In genomic region chr17:79088266-79088996, GRCh38 we compare ENCODE assay signal across 12 cellular contexts. TPM values are rescaled to one million over a fixed set of nuclear protein-coding genes. Genes with fewer than 3 reads are reported as not detected.
DNase-seq lines count a peak whose midpoint lies in the region; ATAC-seq, FAIRE-seq and TF ChIP-seq lines count a peak whose summit lies in the region.
"Had no signal": no experiment of that assay in that cellular context is flagged by ENCODE, and none has a peak within 500 bp of the region (broad histone marks: within the 10 kb centered on the region; RNA-seq: fewer than 3 reads in every experiment).

No MANE protein-coding gene starts in this region.

- H3K27me3 ChIP-seq in right cardiac atrium (ENCODE audit: control insufficient read depth, insufficient read depth) (no peaks in the 10 kb centered on the region), left ventricle myocardium inferior (ENCODE audit: low read depth) (peaks cover 25% of the 10 kb centered on the region), K562 (ENCODE audit: control insufficient read depth in 2 of 2, insufficient read depth in 2 of 2, low read length in 2 of 2) (peaks cover 2 to 16% of the 10 kb centered on the region in 2 experiments; a peak in 3 of 5 replicates), mesendoderm (ENCODE audit: insufficient read depth, low read length, poor library complexity) (no peaks in the 10 kb centered on the region), ovary (no peaks in the 10 kb centered on the region)

- TF ChIP-seq EP300 in K562 (IDR thresholded peaks at IDR 0.05; ENCODE audit: low read length) (no peak), ovary (IDR thresholded peaks at IDR 0.05) (no peak)

- peaks cover 5% of the 10 kb centered on the region for H3K9me1 ChIP-seq in K562 (ENCODE audit: control insufficient read depth, insufficient read depth, low read length)

- H3K36me3 ChIP-seq in left ventricle myocardium inferior (peaks cover 41% of the 10 kb centered on the region), K562 (ENCODE audit: control insufficient read depth, insufficient read depth, low read length) (peaks cover 36% of the 10 kb centered on the region; the same call in 1 of the 3 replicates), mesendoderm (ENCODE audit: control insufficient read depth, insufficient read depth, low read length) (no peaks in the 10 kb centered on the region), ovary (no peaks in the 10 kb centered on the region)
- H3K36me3 ChIP-seq: BE2C had no signal

- TF ChIP-seq CTCF in left ventricle myocardium inferior (IDR thresholded peaks at IDR 0.05; ENCODE audit: borderline replicate concordance) = no peak
- no peak for TF ChIP-seq CTCF in K562 (IDR thresholded peaks at IDR 0.05 in 2 of 3, conservative IDR thresholded peaks at IDR 0.05 in 1 of 3; ENCODE audit: insufficient read depth in 2 of 3, low read depth in 1 of 3, low read length in 3 of 3)
- no peak for TF ChIP-seq CTCF in ovary (IDR thresholded peaks at IDR 0.05)

- no peak overlapping the region for H3K56ac ChIP-seq in mesendoderm (ENCODE audit: low read length)

- H3K9me3 ChIP-seq in right cardiac atrium (ENCODE audit: control insufficient read depth, low read length) = no peaks in the 10 kb centered on the region
- no peaks in the 10 kb centered on the region for H3K9me3 ChIP-seq in left ventricle myocardium inferior (replicated peaks)
- H3K9me3 ChIP-seq in K562 (replicated peaks; ENCODE audit: control insufficient read depth, insufficient read depth, low read depth, low read length) = no peaks in the 10 kb centered on the region
- no peaks in the 10 kb centered on the region for H3K9me3 ChIP-seq in ovary
- H3K9me3 ChIP-seq: A549, BE2C had no signal

- CTCF ChIA-PET in K562 (lab: Yijun Ruan, JAX; ENCODE audit: low intra/inter-chr PET ratio) = interaction anchor here (0.7 to 2.1 kb wide), 5 partner anchors 23 to 305 kb away, joined by 3 to 8 read pairs (median 5); no protein-coding TSS in a partner anchor

- DNase-seq in right cardiac atrium (peak in 2 of 3 donors; percentile 35 to 47), left ventricle myocardium inferior (no peak), K562 (ENCODE audit: extremely low read depth in 1 of 4, low spot score in 3 of 4) (no peak), left kidney (ENCODE audit: low read depth, low spot score) (peak; percentile 73), mesendoderm (no peak), ovary (no peak)

- no peak overlapping the region for H4K8ac ChIP-seq in mesendoderm (ENCODE audit: low read depth, low read length)

- in situ Hi-C loops in K562 (cut with MboI) = no loop called here

- no peak overlapping the region for H4K5ac ChIP-seq in mesendoderm (ENCODE audit: low read length)

- H3K4ac ChIP-seq in mesendoderm (ENCODE audit: low read depth, low read length) = no peak overlapping the region

- TF ChIP-seq POLR2A in K562 (conservative IDR thresholded peaks at IDR 0.05) (no peak), ovary (IDR thresholded peaks at IDR 0.05) (no peak)

- POLR2A ChIA-PET in K562 (lab: Yijun Ruan, JAX) = interaction anchor here (1.0 kb wide), 1 partner anchor 13 kb away, joined by 3 read pairs; the partner anchor contains the start of gene ENGASE

- peaks cover 20% of the 10 kb centered on the region for H4K20me1 ChIP-seq in K562 (replicated peaks; ENCODE audit: control insufficient read depth, insufficient read depth, low read length)

- WGBS in right cardiac atrium = 95% methylated on average over 26 of the region's 26 CpGs
- 74% methylated on average over 24 of the region's 26 CpGs for WGBS in K562 (ENCODE audit: insufficient coverage, low coverage, missing lambda C conversion rate)
- WGBS in mesendoderm (ENCODE audit: extremely low coverage, insufficient coverage, low lambda C conversion rate) = no CpG with 5 or more reads among the region's 26 CpGs
- 91 to 94% (median 91%) methylated on average over 26 of the region's 26 CpGs for WGBS in ovary, 3 donors

- H3K4me3 ChIP-seq in right cardiac atrium (ENCODE audit: low read length) = no peak overlapping the region
- H3K4me3 ChIP-seq in left ventricle myocardium inferior = no peak overlapping the region
- no peak overlapping the region for H3K4me3 ChIP-seq in K562
- no peak overlapping the region for H3K4me3 ChIP-seq in mesendoderm (ENCODE audit: low read length)
- no peak overlapping the region for H3K4me3 ChIP-seq in ovary
- H3K4me3 ChIP-seq: A549, GM12878 had no signal

- ATAC-seq in right cardiac atrium (no peak), K562 (no peak), HG03280 (IDR thresholded peaks at IDR 0.05; ENCODE audit: unreplicated experiment) (no peak)

- no TSS peak for BruUV-seq in K562 (replicated peaks; lab: Mats Ljungman, UMichigan)

- H2AFZ ChIP-seq in K562 (ENCODE audit: low read depth, low read length) = no peak overlapping the region

- H3K79me1 ChIP-seq in mesendoderm (ENCODE audit: low read length) = no peaks in the 10 kb centered on the region

- H3K79me2 ChIP-seq in K562 (ENCODE audit: control insufficient read depth, insufficient read depth, low read length) = no peaks in the 10 kb centered on the region
- H3K79me2 ChIP-seq in mesendoderm (ENCODE audit: control insufficient read depth, insufficient read depth, low read length) = no peaks in the 10 kb centered on the region

- no peak overlapping the region for H2BK5ac ChIP-seq in mesendoderm (ENCODE audit: low read length)

- H3K27ac ChIP-seq in right cardiac atrium (ENCODE audit: low read length) (no peak overlapping the region), left ventricle myocardium inferior (replicated peaks) (no peak overlapping the region), K562 (ENCODE audit: extremely low read depth, low read depth, low read length) (no peak overlapping the region), mesendoderm (ENCODE audit: low read depth, low read length) (no peak overlapping the region), ovary (no peak overlapping the region)
- H3K27ac ChIP-seq: A549, C4-2B, HL-60 had no signal

- H3K18ac ChIP-seq in mesendoderm (ENCODE audit: low read length) = no peak overlapping the region

- H2BK15ac ChIP-seq in mesendoderm (replicated peaks; ENCODE audit: low read depth) = no peak overlapping the region

- TF ChIP-seq RAD21 in K562 (CRISPR knock-in tag; conservative IDR thresholded peaks at IDR 0.05 in 1 of 2, IDR thresholded peaks at IDR 0.05 in 1 of 2) = no peak

- H2BK120ac ChIP-seq in mesendoderm (ENCODE audit: low read depth, low read length) = no peak overlapping the region

- H3K23ac ChIP-seq in mesendoderm (ENCODE audit: low read length) = no peak overlapping the region

- intact Hi-C loops in right cardiac atrium (cut with DNase I) = loop anchor here in 3 of 4 donors (5.0 to 10.0 kb wide), 3 partner anchors 74 to 616 kb away; no protein-coding TSS in a partner anchor
- intact Hi-C loops in left ventricle myocardium inferior (cut with micrococcal nuclease) = loop anchor here (5.0 kb wide), 1 partner anchor 299 kb away; no protein-coding TSS in a partner anchor
- intact Hi-C loops in K562 (cut with micrococcal nuclease) = no loop called here
- intact Hi-C loops in ovary (cut with DNase I) = loop anchor here in 3 of 4 donors (2.0 to 5.0 kb wide), 4 partner anchors 41 to 619 kb away; no protein-coding TSS in a partner anchor

- H3K9ac ChIP-seq in K562 (ENCODE audit: insufficient read depth in 1 of 2, low read depth in 2 of 2, low read length in 2 of 2) (no peak overlapping the region; a peak in 1 of 4 replicates), mesendoderm (ENCODE audit: low read length) (no peak overlapping the region)

- no peak for FAIRE-seq in K562 (lab: Jason Lieb, UNC)

- H3K4me2 ChIP-seq in K562 (ENCODE audit: insufficient read depth, low read length) = no peak overlapping the region
- H3K4me2 ChIP-seq in mesendoderm (ENCODE audit: low read length) = no peak overlapping the region
- H3K4me2 ChIP-seq: A549 had no signal

- no peak overlapping the region for H2AK5ac ChIP-seq in mesendoderm (ENCODE audit: low read length)

- H3K4me1 ChIP-seq in right cardiac atrium (ENCODE audit: control insufficient read depth, insufficient read depth, low read length) (peaks cover 3% of the 10 kb centered on the region), left ventricle myocardium inferior (peaks cover 19% of the 10 kb centered on the region), K562 (replicated peaks in 1 of 2; ENCODE audit: control insufficient read depth in 2 of 2, insufficient read depth in 2 of 2, low read length in 2 of 2) (peaks cover 0 to 35% of the 10 kb centered on the region in 2 experiments; a peak in 2 of 5 replicates), mesendoderm (ENCODE audit: control insufficient read depth, low read depth, low read length) (no peaks in the 10 kb centered on the region), ovary (ENCODE audit: insufficient read depth) (peaks cover 8% of the 10 kb centered on the region)
- H3K4me1 ChIP-seq: A549, BE2C had no signal

TF ChIP-seq in K562, 482 proteins besides CTCF, POLR2A, EP300 and RAD21 (continues in another document):
- no peak for TF ChIP-seq ZNF707 (CRISPR knock-in tag; conservative IDR thresholded peaks at IDR 0.05)

RNA-seq across cellular contexts. Expression of gene ENGASE, which starts 13.8 kb away (rescaled TPM):
- total RNA-seq in right cardiac atrium = 10 to 100 TPM; 35.6 to 48.0 (median 42.3) TPM
- polyA plus RNA-seq in right cardiac atrium = 25.4 TPM
- 31.5 TPM for total RNA-seq in left ventricle myocardium inferior
- total RNA-seq in K562 (2011; cell fraction: chromatin; rRNA removed; ENCODE audit: low replicate concordance) = 111 and 287 TPM in 2 replicates
- 149 and 158 TPM in 2 replicates for total RNA-seq in K562 (2011; cell fraction: nucleolus; rRNA removed)
- 121 and 125 TPM in 2 replicates for total RNA-seq in K562 (2011; cell fraction: nucleoplasm; rRNA removed)
- total RNA-seq in K562 (2014; rRNA removed) = 14.0 and 17.2 TPM in 2 replicates
- 6.5 and 9.1 TPM in 2 replicates for total RNA-seq in K562 (2014; rRNA removed; fragmentation: Illumina TruSeq; extraction: Trizol)
- total RNA-seq in K562 (2015; rRNA removed; fragmentation: Illumina TruSeq; extraction: Trizol) = 11.2 and 13.6 TPM in 2 replicates
- 32.3 and 45.5 TPM in 2 replicates for total RNA-seq in K562 (2021)
- 16.4 and 22.8 TPM in 2 replicates for polyA plus RNA-seq in K562 (2011; rRNA removed)
- polyA plus RNA-seq in K562 (2011; cell fraction: cytosol; rRNA removed) = 7.9 and 11.1 TPM in 2 replicates
- 246 and 319 TPM in 2 replicates for polyA plus RNA-seq in K562 (2011; cell fraction: nucleus; rRNA removed)
- polyA plus RNA-seq in K562 (2012) = 25.6 and 37.4 TPM in 2 replicates
- 13.9 and 15.2 TPM in 2 replicates for polyA plus RNA-seq in K562 (2014; fragmentation: Illumina TruSeq; extraction: Trizol)
- under 1 TPM; 0.06 to 0.14 TPM for polyA plus RNA-seq in K562 (2014; fragmentation: Nextera tagmentation; extraction: Ambion mirVana)
- 36.5 and 42.5 TPM in 2 replicates for polyA plus RNA-seq in K562 (2014; rRNA removed)
- polyA minus RNA-seq in K562 (2011; rRNA and poly(A)+ RNA removed) = 6.3 and 9.9 TPM in 2 replicates
- polyA minus RNA-seq in K562 (2011; cell fraction: cytosol; rRNA and poly(A)+ RNA removed) = 5.7 and 13.2 TPM in 2 replicates
- 49.8 and 50.9 TPM in 2 replicates for polyA minus RNA-seq in K562 (2011; cell fraction: nucleus; rRNA and poly(A)+ RNA removed)
- polyA plus RNA-seq in mesendoderm (2013, experiment 1 of 2) = 5.1 TPM
- polyA plus RNA-seq in mesendoderm (2013, experiment 2 of 2) = 6.1 TPM
- 10 to 100 TPM; 21.0 to 61.5 (median 48.2) TPM for total RNA-seq in ovary
- polyA plus RNA-seq in ovary = 10 to 100 TPM in 1 of 2 donors, 1 to 10 TPM in 1; 6.0 to 32.0 TPM

Comparison
In these comparisons a context has a peak if more than half of its experiments do, and no peak if none do; other contexts are left out.
1. DNase-seq: peak in right cardiac atrium (2 of 3) and left kidney (single experiment); none in left ventricle myocardium inferior (single experiment), K562 (0 of 4), mesendoderm (single experiment) and ovary (0 of 5).